Comparison of ENCODE assay signal across 9 cellular contexts in the genomic region with DNA sequence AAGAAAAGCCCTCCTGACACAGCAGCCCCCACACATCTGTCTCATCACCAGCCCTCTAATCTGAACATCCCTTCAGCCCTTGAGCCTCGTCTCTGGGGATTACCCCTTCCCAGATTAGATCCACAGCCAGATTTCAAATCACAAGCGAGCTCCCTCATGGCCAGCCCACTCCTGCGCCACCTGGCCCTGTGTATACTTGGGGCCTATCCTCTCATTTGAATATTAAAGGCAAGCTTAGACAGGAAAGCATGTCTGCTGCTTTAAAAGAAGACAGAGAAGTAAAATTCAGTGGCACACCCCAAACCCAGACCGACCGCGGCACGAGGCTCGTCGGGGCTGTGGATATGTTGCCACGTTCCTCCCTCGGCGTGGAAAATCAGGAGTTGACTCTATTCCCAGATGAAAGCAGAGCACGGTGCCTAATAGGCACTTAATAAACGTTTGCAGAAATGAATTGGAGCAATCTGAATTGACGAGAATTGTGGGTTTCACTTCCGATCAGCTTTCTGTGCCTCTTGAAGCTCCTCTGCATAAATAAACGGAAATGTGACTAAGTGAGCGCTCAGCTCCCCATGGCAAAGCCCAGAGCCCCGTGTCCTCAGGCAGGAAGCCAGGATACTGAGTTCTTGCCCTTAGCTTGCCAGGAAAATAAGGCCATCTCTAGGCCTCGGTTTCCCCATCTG.
A peak's percentile ranks its signal among the peaks of the same experiment; 100 is the strongest.
DNase-seq lines count a peak whose midpoint lies in the region; ATAC-seq and TF ChIP-seq lines count a peak whose summit lies in the region.
"Had no signal": no experiment of that assay in that cellular context is flagged by ENCODE, and none has a peak within 500 bp of the region (broad histone marks: within the 10 kb centered on the region; RNA-seq: fewer than 3 reads in every experiment).

No MANE protein-coding gene starts in this region.

- H3K27me3 Mint-ChIP-seq in natural killer cell treated with Interleukin-12 subunit alpha and Interleukin-12 subunit beta and Interleukin-15 and Interleukin-18, amount 100 ng/mL, for 72 hours: no peaks in the 10 kb centered on the region
- H3K27me3 Mint-ChIP-seq in natural killer cell (ENCODE audit: low read depth in 2 of 2): no peaks in the 10 kb centered on the region

- DNase-seq in natural killer cell treated with Interleukin-12 subunit alpha and Interleukin-12 subunit beta and Interleukin-15 and Interleukin-18, amount 100 ng/mL, for 72 hours (ENCODE audit: low spot score): peak; percentile 16
- DNase-seq in natural killer cell: no peak
- peak; percentile 84 to 88 for DNase-seq in NOMO-1 (lab: John Stamatoyannopoulos, UW; ENCODE audit: unreplicated experiment in 2 of 2)
- no peak for DNase-seq in NCI-H128 (lab: John Stamatoyannopoulos, UW; ENCODE audit: unreplicated experiment)
- DNase-seq in NCI-H774 (lab: John Stamatoyannopoulos, UW): no peak
- no peak for DNase-seq in Ammon's horn (ENCODE audit: low spot score)
- DNase-seq: amygdala had no signal

- H3K4me3 Mint-ChIP-seq in natural killer cell treated with Interleukin-12 subunit alpha and Interleukin-12 subunit beta and Interleukin-15 and Interleukin-18, amount 100 ng/mL, for 72 hours: no peak overlapping the region
- no peak overlapping the region for H3K4me3 Mint-ChIP-seq in natural killer cell

- H3K36me3 Mint-ChIP-seq in natural killer cell treated with Interleukin-12 subunit alpha and Interleukin-12 subunit beta and Interleukin-15 and Interleukin-18, amount 100 ng/mL, for 72 hours: peaks cover 4% of the 10 kb centered on the region
- H3K36me3 Mint-ChIP-seq in natural killer cell: no peaks in the 10 kb centered on the region

- no peak for ATAC-seq in natural killer cell treated with Interleukin-12 subunit alpha and Interleukin-12 subunit beta and Interleukin-15 and Interleukin-18, amount 100 ng/mL, for 72 hours
- ATAC-seq in natural killer cell: no peak
- peak; percentile 62 for ATAC-seq in esophagus mucosa
- ATAC-seq in HG03432 (IDR thresholded peaks at IDR 0.05; ENCODE audit: unreplicated experiment): no peak

- peak overlapping the region; percentile 40 to 64 for H3K27ac Mint-ChIP-seq in natural killer cell treated with Interleukin-12 subunit alpha and Interleukin-12 subunit beta and Interleukin-15 and Interleukin-18, amount 100 ng/mL, for 72 hours
- H3K27ac Mint-ChIP-seq in natural killer cell: no peak overlapping the region

- no peaks in the 10 kb centered on the region for H3K9me3 Mint-ChIP-seq in natural killer cell treated with Interleukin-12 subunit alpha and Interleukin-12 subunit beta and Interleukin-15 and Interleukin-18, amount 100 ng/mL, for 72 hours
- no peaks in the 10 kb centered on the region for H3K9me3 Mint-ChIP-seq in natural killer cell

- intact Hi-C loops in natural killer cell (cut with micrococcal nuclease): no loop called here

- no peak for TF ChIP-seq CTCF in natural killer cell (IDR thresholded peaks at IDR 0.05)

- peaks cover 0 to 8% of the 10 kb centered on the region in 2 donors for H3K4me1 Mint-ChIP-seq in natural killer cell treated with Interleukin-12 subunit alpha and Interleukin-12 subunit beta and Interleukin-15 and Interleukin-18, amount 100 ng/mL, for 72 hours (ENCODE audit: low read depth in 2 of 2)
- peaks cover 4% of the 10 kb centered on the region in 2 donors for H3K4me1 Mint-ChIP-seq in natural killer cell

Comparison
In these comparisons a context has a peak if more than half of its experiments do, and no peak if none do; other contexts are left out.
1. DNase-seq: peak in natural killer cell treated with Interleukin-12 subunit alpha and Interleukin-12 subunit beta and Interleukin-15 and Interleukin-18, amount 100 ng/mL, for 72 hours (single experiment) and NOMO-1 (2 of 2); none in natural killer cell (single experiment), NCI-H128 (single experiment), NCI-H774 (single experiment) and Ammon's horn (single experiment).
2. H3K27ac Mint-ChIP-seq: peak in natural killer cell treated with Interleukin-12 subunit alpha and Interleukin-12 subunit beta and Interleukin-15 and Interleukin-18, amount 100 ng/mL, for 72 hours (2 of 2); none in natural killer cell (0 of 2).